Comparison of ENCODE assay signal across 21 cellular contexts in the genomic region with DNA sequence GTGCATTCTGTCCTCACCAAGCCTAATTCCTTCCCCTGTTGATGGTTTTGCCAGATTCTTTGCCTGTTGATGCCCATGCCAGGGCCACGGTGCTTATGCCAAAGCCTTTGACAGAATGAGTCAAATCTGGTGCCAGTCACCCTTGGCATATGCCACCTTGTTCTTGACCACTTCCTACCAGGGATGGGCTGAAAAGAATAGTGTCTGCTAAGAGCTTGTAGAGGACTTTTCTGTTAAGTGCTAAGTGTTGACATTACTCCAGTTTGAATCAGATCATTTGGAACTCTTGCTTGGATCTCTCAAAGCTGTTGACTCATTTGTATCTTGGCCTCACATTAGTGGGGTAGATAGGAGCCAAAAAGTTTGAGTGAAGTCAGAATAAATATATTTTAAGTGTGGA.
A peak's percentile ranks its signal among the peaks of the same experiment; 100 is the strongest.
DNase-seq lines count a peak whose midpoint lies in the region; ATAC-seq and TF ChIP-seq lines count a peak whose summit lies in the region.
"Had no signal": no experiment of that assay in that cellular context is flagged by ENCODE, and none has a peak within 500 bp of the region (broad histone marks: within the 10 kb centered on the region; RNA-seq: fewer than 3 reads in every experiment).

No MANE protein-coding gene starts in this region.

- DNase-seq in SK-N-SH (no peak), astrocyte of the spinal cord (ENCODE audit: low read depth, low spot score) (peak; percentile 28), left ventricle myocardium inferior (peak; percentile 15), upper lobe of right lung (no peak), NCI-H1417 (lab: John Stamatoyannopoulos, UW) (no peak), NCI-H82 (lab: John Stamatoyannopoulos, UW) (no peak)
- DNase-seq: 8988T; activated gamma-delta T cell treated with Interleukin-2 at 50 U/mL for 16 hours; BE2C; GOT3; lower lobe of right lung; NCI-H1092 treated with DMSO at 0.1 percent for 48 hours; NCI-H2081; NCI-H524; small intestine; stimulated activated naive CD8-positive, alpha-beta T cell treated with anti-CD3 and anti-CD28 coated beads, Interleukin-15, Interleukin-2, amounts not matched to agents 100 U/mL and 50 U/mL, for 24 hours; transverse colon had no signal

- H3K4me1 ChIP-seq in SK-N-SH (ENCODE audit: control insufficient read depth in 1 of 2, insufficient read depth in 2 of 2, low read depth in 1 of 2, low read length in 1 of 2) (peaks cover 0 to 2% of the 10 kb centered on the region in 2 experiments; a peak in 1 of 4 replicates), left ventricle myocardium inferior (peaks cover 8% of the 10 kb centered on the region), upper lobe of right lung (peaks cover 2% of the 10 kb centered on the region)
- H3K4me1 ChIP-seq: prostate gland, transverse colon had no signal

- WGBS in SK-N-SH (ENCODE audit: low lambda C conversion rate) = 71% methylated on average over 1 of the region's 1 CpG

- H3K9me3 ChIP-seq in SK-N-SH = no peaks in the 10 kb centered on the region
- H3K9me3 ChIP-seq in left ventricle myocardium inferior (replicated peaks) = no peaks in the 10 kb centered on the region
- no peaks in the 10 kb centered on the region for H3K9me3 ChIP-seq in upper lobe of right lung
- H3K9me3 ChIP-seq: BE2C, lower lobe of right lung, prostate gland, transverse colon had no signal

- no peak overlapping the region for H3K9ac ChIP-seq in SK-N-SH

- intact Hi-C loops in left ventricle myocardium inferior (cut with micrococcal nuclease) = no loop called here
- intact Hi-C loops in upper lobe of right lung (cut with DNase I) = no loop called here

- POLR2A ChIA-PET in SK-N-SH (lab: Yijun Ruan, JAX) = no interaction called here

- TF ChIP-seq EP300 in SK-N-SH (IDR thresholded peaks at IDR 0.05; ENCODE audit: borderline replicate concordance in 1 of 2, low read depth in 1 of 2, low read length in 1 of 2) = no peak

- TF ChIP-seq CTCF in SK-N-SH (IDR thresholded peaks at IDR 0.05) (no peak), astrocyte of the spinal cord (IDR thresholded peaks at IDR 0.05; ENCODE audit: low read depth, low read length) (no peak), left ventricle myocardium inferior (IDR thresholded peaks at IDR 0.05; ENCODE audit: borderline replicate concordance) (no peak), upper lobe of right lung (IDR thresholded peaks at IDR 0.05) (no peak)

- no peak for ATAC-seq in SK-N-SH treated with all-trans-retinoic acid at 6 μM for 48 hours
- peak; percentile 60 for ATAC-seq in upper lobe of right lung
- ATAC-seq in GM18520 (IDR thresholded peaks at IDR 0.05; ENCODE audit: unreplicated experiment) = no peak
- ATAC-seq: HepG2; stimulated activated naive CD8-positive, alpha-beta T cell treated with anti-CD3 and anti-CD28 coated beads, Interleukin-15, Interleukin-2, amounts not matched to agents 100 U/mL and 50 U/mL, for 24 hours had no signal

- H3K27ac ChIP-seq in SK-N-SH (ENCODE audit: low read depth in 2 of 2, low read length in 1 of 2) = no peak overlapping the region
- H3K27ac ChIP-seq in left ventricle myocardium inferior (replicated peaks) = no peak overlapping the region
- H3K27ac ChIP-seq in upper lobe of right lung = no peak overlapping the region
- H3K27ac ChIP-seq: lower lobe of right lung, prostate gland, transverse colon had no signal

- no peaks in the 10 kb centered on the region for H3K9me2 ChIP-seq in SK-N-SH

- no peak overlapping the region for H3K4me2 ChIP-seq in SK-N-SH

- H3F3A ChIP-seq in SK-N-SH (replicated peaks; ENCODE audit: insufficient read depth) = no peaks in the 10 kb centered on the region

- H3K36me3 ChIP-seq in SK-N-SH (replicated peaks in 1 of 2; ENCODE audit: control insufficient read depth in 1 of 2, insufficient read depth in 2 of 2, low read length in 1 of 2) (no peaks in the 10 kb centered on the region), left ventricle myocardium inferior (no peaks in the 10 kb centered on the region), upper lobe of right lung (no peaks in the 10 kb centered on the region)
- H3K36me3 ChIP-seq: BE2C, lower lobe of right lung, prostate gland, transverse colon had no signal

- in situ Hi-C loops in astrocyte of the spinal cord (cut with HindIII; ENCODE audit: low sequenced_read_pairs) = no loop called here

- H3K79me2 ChIP-seq in SK-N-SH (ENCODE audit: insufficient read depth) = no peaks in the 10 kb centered on the region

- CTCF ChIA-PET in SK-N-SH (lab: Yijun Ruan, JAX) = interaction anchor here (0.8 to 1.5 kb wide), 3 partner anchors 9 to 22 kb away, joined by 3 to 4 read pairs (median 3); no protein-coding TSS in a partner anchor

- H3K27me3 ChIP-seq in SK-N-SH (ENCODE audit: insufficient read depth) (no peaks in the 10 kb centered on the region), left ventricle myocardium inferior (ENCODE audit: low read depth) (no peaks in the 10 kb centered on the region), upper lobe of right lung (no peaks in the 10 kb centered on the region)
- H3K27me3 ChIP-seq: BE2C, transverse colon had no signal

- H4K20me1 ChIP-seq in SK-N-SH (ENCODE audit: insufficient read depth) = no peaks in the 10 kb centered on the region

- TF ChIP-seq RAD21 in SK-N-SH (IDR thresholded peaks at IDR 0.05; ENCODE audit: low read length) = no peak

- H2AFZ ChIP-seq in SK-N-SH (ENCODE audit: low read depth) = no peak overlapping the region

- H3K4me3 ChIP-seq in SK-N-SH (ENCODE audit: low read depth in 2 of 2, low read length in 1 of 2) = no peak overlapping the region
- H3K4me3 ChIP-seq in astrocyte of the spinal cord (ENCODE audit: low read depth, low read length) = no peak overlapping the region
- H3K4me3 ChIP-seq in left ventricle myocardium inferior = no peak overlapping the region
- no peak overlapping the region for H3K4me3 ChIP-seq in upper lobe of right lung
- H3K4me3 ChIP-seq: lower lobe of right lung, prostate gland, transverse colon had no signal

TF ChIP-seq in SK-N-SH, 30 proteins besides CTCF, POLR2A, EP300 and RAD21:
- TF ChIP-seq FOSL2 (IDR thresholded peaks at IDR 0.05; ENCODE audit: borderline replicate concordance, low read depth) (0 out of 2 replicates have a peak, but pooled peaks have one; percentile 12), JUND (IDR thresholded peaks at IDR 0.05) (0 out of 2 replicates have a peak, but pooled peaks have one; percentile 10), EZH2phosphoT487 (IDR thresholded peaks at IDR 0.05; ENCODE audit: borderline replicate concordance, low read depth) (no peak), FOXJ3 (CRISPR knock-in tag; IDR thresholded peaks at IDR 0.05) (no peak)

TF ChIP-seq in SK-N-SH treated with all-trans-retinoic acid at 6 μM for 48 hours, 23 proteins besides CTCF, POLR2A, EP300 and RAD21:
- TF ChIP-seq, protein P1, sequence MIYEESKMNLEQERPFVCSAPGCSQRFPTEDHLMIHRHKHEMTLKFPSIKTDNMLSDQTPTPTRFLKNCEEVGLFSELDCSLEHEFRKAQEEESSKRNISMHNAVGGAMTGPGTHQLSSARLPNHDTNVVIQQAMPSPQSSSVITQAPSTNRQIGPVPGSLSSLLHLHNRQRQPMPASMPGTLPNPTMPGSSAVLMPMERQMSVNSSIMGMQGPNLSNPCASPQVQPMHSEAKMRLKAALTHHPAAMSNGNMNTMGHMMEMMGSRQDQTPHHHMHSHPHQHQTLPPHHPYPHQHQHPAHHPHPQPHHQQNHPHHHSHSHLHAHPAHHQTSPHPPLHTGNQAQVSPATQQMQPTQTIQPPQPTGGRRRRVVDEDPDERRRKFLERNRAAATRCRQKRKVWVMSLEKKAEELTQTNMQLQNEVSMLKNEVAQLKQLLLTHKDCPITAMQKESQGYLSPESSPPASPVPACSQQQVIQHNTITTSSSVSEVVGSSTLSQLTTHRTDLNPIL (CRISPR knock-in tag; IDR thresholded peaks at IDR 0.05; ENCODE audit: low read depth) = no peak
- no peak for TF ChIP-seq ESRRG (CRISPR knock-in tag; IDR thresholded peaks at IDR 0.05)
- TF ChIP-seq, protein P2, sequence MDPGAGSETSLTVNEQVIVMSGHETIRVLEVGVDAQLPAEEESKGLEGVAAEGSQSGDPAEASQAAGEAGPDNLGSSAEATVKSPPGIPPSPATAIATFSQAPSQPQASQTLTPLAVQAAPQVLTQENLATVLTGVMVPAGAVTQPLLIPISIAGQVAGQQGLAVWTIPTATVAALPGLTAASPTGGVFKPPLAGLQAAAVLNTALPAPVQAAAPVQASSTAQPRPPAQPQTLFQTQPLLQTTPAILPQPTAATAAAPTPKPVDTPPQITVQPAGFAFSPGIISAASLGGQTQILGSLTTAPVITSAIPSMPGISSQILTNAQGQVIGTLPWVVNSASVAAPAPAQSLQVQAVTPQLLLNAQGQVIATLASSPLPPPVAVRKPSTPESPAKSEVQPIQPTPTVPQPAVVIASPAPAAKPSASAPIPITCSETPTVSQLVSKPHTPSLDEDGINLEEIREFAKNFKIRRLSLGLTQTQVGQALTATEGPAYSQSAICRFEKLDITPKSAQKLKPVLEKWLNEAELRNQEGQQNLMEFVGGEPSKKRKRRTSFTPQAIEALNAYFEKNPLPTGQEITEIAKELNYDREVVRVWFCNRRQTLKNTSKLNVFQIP (CRISPR knock-in tag; IDR thresholded peaks at IDR 0.05; ENCODE audit: borderline replicate concordance, low read depth) = no peak
- TF ChIP-seq ZNF565 (CRISPR knock-in tag; conservative IDR thresholded peaks at IDR 0.05; ENCODE audit: low read depth) = no peak
- no peak for TF ChIP-seq ISL1 (CRISPR knock-in tag; IDR thresholded peaks at IDR 0.05)
- no peak for TF ChIP-seq PPARA (CRISPR knock-in tag; IDR thresholded peaks at IDR 0.05; ENCODE audit: borderline replicate concordance)
- TF ChIP-seq, protein P3, sequence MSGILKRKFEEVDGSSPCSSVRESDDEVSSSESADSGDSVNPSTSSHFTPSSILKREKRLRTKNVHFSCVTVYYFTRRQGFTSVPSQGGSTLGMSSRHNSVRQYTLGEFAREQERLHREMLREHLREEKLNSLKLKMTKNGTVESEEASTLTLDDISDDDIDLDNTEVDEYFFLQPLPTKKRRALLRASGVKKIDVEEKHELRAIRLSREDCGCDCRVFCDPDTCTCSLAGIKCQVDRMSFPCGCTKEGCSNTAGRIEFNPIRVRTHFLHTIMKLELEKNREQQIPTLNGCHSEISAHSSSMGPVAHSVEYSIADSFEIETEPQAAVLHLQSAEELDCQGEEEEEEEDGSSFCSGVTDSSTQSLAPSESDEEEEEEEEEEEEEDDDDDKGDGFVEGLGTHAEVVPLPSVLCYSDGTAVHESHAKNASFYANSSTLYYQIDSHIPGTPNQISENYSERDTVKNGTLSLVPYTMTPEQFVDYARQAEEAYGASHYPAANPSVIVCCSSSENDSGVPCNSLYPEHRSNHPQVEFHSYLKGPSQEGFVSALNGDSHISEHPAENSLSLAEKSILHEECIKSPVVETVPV (CRISPR knock-in tag; IDR thresholded peaks at IDR 0.05) = no peak
- TF ChIP-seq RARB (CRISPR knock-in tag; IDR thresholded peaks at IDR 0.05) = no peak
- no peak for TF ChIP-seq ZNF8 (CRISPR knock-in tag; IDR thresholded peaks at IDR 0.05)
- no peak for TF ChIP-seq TOX (CRISPR knock-in tag; IDR thresholded peaks at IDR 0.05; ENCODE audit: borderline replicate concordance)
- no peak for TF ChIP-seq SNAI2 (CRISPR knock-in tag; IDR thresholded peaks at IDR 0.05)
- TF ChIP-seq CSDC2 (CRISPR knock-in tag; IDR thresholded peaks at IDR 0.05) = no peak

Comparison
In these comparisons a context has a peak if more than half of its experiments do, and no peak if none do; other contexts are left out.
1. DNase-seq: peak in astrocyte of the spinal cord (single experiment) and left ventricle myocardium inferior (single experiment); none in SK-N-SH (single experiment), upper lobe of right lung (single experiment), NCI-H1417 (0 of 3) and NCI-H82 (single experiment).